ENCODE assay signal across 16 cellular contexts in the genomic region with DNA sequence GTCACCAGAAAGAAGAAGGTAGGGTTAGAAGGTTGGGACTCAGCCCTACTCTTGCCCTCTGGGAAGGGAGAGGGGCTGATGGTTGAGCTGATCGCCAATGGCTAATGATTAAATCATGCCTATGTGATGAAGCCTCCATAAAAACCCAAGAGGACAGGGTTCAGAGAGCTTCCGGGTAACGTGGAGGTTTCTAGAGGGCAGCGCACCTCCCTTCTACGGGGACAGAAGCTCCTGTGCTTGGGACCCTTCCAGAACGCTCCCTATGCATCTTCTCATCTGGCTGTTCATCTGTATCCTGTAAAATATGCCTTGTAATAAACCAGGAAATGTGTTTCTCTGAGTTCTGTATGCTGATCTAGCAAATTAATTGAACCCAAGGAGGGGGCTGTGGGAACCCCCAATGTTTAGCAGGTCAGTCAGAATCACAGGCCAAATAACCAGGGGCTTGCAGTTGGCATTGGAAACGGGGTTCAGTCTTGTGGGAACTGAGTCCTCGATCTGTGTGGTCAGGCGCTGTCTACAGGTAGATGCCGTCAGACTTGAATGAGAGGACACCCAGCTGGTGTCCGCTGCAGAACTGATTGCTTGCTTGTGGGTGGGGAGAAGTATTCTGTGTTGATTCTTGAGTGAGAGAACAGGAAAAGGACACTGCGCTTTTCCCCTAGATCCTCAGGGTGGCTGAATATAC. TPM values are rescaled to one million over a fixed set of nuclear protein-coding genes. Genes with fewer than 3 reads are reported as not detected.
A peak's percentile ranks its signal among the peaks of the same experiment; 100 is the strongest.
DNase-seq lines count a peak whose midpoint lies in the region; ATAC-seq, FAIRE-seq and TF ChIP-seq lines count a peak whose summit lies in the region.
"Had no signal": no experiment of that assay in that cellular context is flagged by ENCODE, and none has a peak within 500 bp of the region (broad histone marks: within the 10 kb centered on the region; RNA-seq: fewer than 3 reads in every experiment).

No MANE protein-coding gene starts in this region.

- peaks cover 2% of the 10 kb centered on the region for H3K27me3 Mint-ChIP-seq in T-helper 2 cell treated with Interferon-gamma antibody and Interleukin-4, amounts not matched to agents 5 μg/mL and 100 μg/mL, for 36 hours (ENCODE audit: low read depth)
- H3K27me3 Mint-ChIP-seq in activated naive CD8-positive, alpha-beta T cell treated with anti-CD3 and anti-CD28 coated beads for 36 hours = no peaks in the 10 kb centered on the region
- H3K27me3 Mint-ChIP-seq in naive thymus-derived CD8-positive, alpha-beta T cell = peaks cover 0 to 3% (median 0%) of the 10 kb centered on the region in 5 donors

- H3K4me1 Mint-ChIP-seq in T-helper 2 cell treated with Interferon-gamma antibody and Interleukin-4, amounts not matched to agents 5 μg/mL and 100 μg/mL, for 36 hours (ENCODE audit: low read depth) = peaks cover 49% of the 10 kb centered on the region
- H3K4me1 Mint-ChIP-seq in activated naive CD8-positive, alpha-beta T cell treated with anti-CD3 and anti-CD28 coated beads for 36 hours = peaks cover 44% of the 10 kb centered on the region
- peaks cover 18 to 67% (median 46%) of the 10 kb centered on the region in 4 donors for H3K4me1 Mint-ChIP-seq in naive thymus-derived CD8-positive, alpha-beta T cell

- no peak for DNase-seq in T-helper 2 cell treated with Interferon-gamma antibody and Interleukin-4, amounts not matched to agents 5 μg/mL and 100 μg/mL, for 36 hours (ENCODE audit: low spot score)
- DNase-seq in T-helper 2 cell = no peak
- DNase-seq in GM12892 (ENCODE audit: insufficient read length) = no peak
- DNase-seq in activated naive CD8-positive, alpha-beta T cell treated with anti-CD3 and anti-CD28 coated beads for 36 hours = no peak
- peak in 1 of 10 donors; percentile 28 for DNase-seq in naive thymus-derived CD8-positive, alpha-beta T cell
- DNase-seq: 8988T, glutamatergic neuron had no signal

- no peak for TF ChIP-seq POLR2A in GM12892 (IDR thresholded peaks at IDR 0.05; ENCODE audit: low read depth, low read length)

- FAIRE-seq in GM12892 (lab: Jason Lieb, UNC) = peak; percentile 60

- ATAC-seq in naive thymus-derived CD8-positive, alpha-beta T cell = no peak
- ATAC-seq in HG03432 (IDR thresholded peaks at IDR 0.05; ENCODE audit: unreplicated experiment) (no peak), HG03521 (IDR thresholded peaks at IDR 0.05; ENCODE audit: unreplicated experiment) (no peak), HG03460 (IDR thresholded peaks at IDR 0.05; ENCODE audit: unreplicated experiment) (no peak)
- ATAC-seq: right cardiac atrium had no signal

- peak overlapping the region; percentile 50 for H3K4me3 Mint-ChIP-seq in T-helper 2 cell treated with Interferon-gamma antibody and Interleukin-4, amounts not matched to agents 5 μg/mL and 100 μg/mL, for 36 hours
- peak overlapping the region; percentile 1 for H3K4me3 Mint-ChIP-seq in activated naive CD8-positive, alpha-beta T cell treated with anti-CD3 and anti-CD28 coated beads for 36 hours
- peak overlapping the region; percentile 46 to 82 (median 60) for H3K4me3 Mint-ChIP-seq in naive thymus-derived CD8-positive, alpha-beta T cell
- H3K4me3 Mint-ChIP-seq: brain, HFFc6 had no signal

- peak overlapping the region; percentile 81 for H3K27ac Mint-ChIP-seq in T-helper 2 cell treated with Interferon-gamma antibody and Interleukin-4, amounts not matched to agents 5 μg/mL and 100 μg/mL, for 36 hours
- H3K27ac Mint-ChIP-seq in activated naive CD8-positive, alpha-beta T cell treated with anti-CD3 and anti-CD28 coated beads for 36 hours = peak overlapping the region; percentile 76
- peak overlapping the region; percentile 26 to 96 (median 84) for H3K27ac Mint-ChIP-seq in naive thymus-derived CD8-positive, alpha-beta T cell

- peaks cover 14% of the 10 kb centered on the region for H3K36me3 Mint-ChIP-seq in T-helper 2 cell treated with Interferon-gamma antibody and Interleukin-4, amounts not matched to agents 5 μg/mL and 100 μg/mL, for 36 hours (ENCODE audit: low read depth)
- H3K36me3 Mint-ChIP-seq in activated naive CD8-positive, alpha-beta T cell treated with anti-CD3 and anti-CD28 coated beads for 36 hours = peaks cover 7% of the 10 kb centered on the region
- H3K36me3 Mint-ChIP-seq in naive thymus-derived CD8-positive, alpha-beta T cell = peaks cover 0 to 4% (median 0%) of the 10 kb centered on the region in 3 donors
- H3K36me3 Mint-ChIP-seq: brain had no signal

- H3K9me3 Mint-ChIP-seq in T-helper 2 cell treated with Interferon-gamma antibody and Interleukin-4, amounts not matched to agents 5 μg/mL and 100 μg/mL, for 36 hours = peaks cover 11% of the 10 kb centered on the region
- peaks cover 7% of the 10 kb centered on the region for H3K9me3 Mint-ChIP-seq in activated naive CD8-positive, alpha-beta T cell treated with anti-CD3 and anti-CD28 coated beads for 36 hours
- peaks cover 0 to 4% (median 4%) of the 10 kb centered on the region in 9 donors for H3K9me3 Mint-ChIP-seq in naive thymus-derived CD8-positive, alpha-beta T cell
- H3K9me3 Mint-ChIP-seq: brain, HFFc6 had no signal

- POLR2A ChIA-PET in naive thymus-derived CD8-positive, alpha-beta T cell (lab: Charles Lee) = interaction anchor here (0.8 to 1.2 kb wide), 2 partner anchors 11 to 259 kb away, joined by 3 to 4 read pairs; no protein-coding TSS in a partner anchor

RNA-seq across cellular contexts. Expression of gene HTT-AS, which starts 29.4 kb away (rescaled TPM):
- polyA plus RNA-seq in GM12892 (2012; ENCODE audit: missing spikeins) = not detected
- not detected for total RNA-seq in activated naive CD8-positive, alpha-beta T cell treated with anti-CD3 and anti-CD28 coated beads for 36 hours
- not detected for total RNA-seq in naive thymus-derived CD8-positive, alpha-beta T cell
- polyA plus RNA-seq in naive thymus-derived CD8-positive, alpha-beta T cell = not detected
- total RNA-seq: esophagus squamous epithelium, HFFc6, mammary epithelial cell, right cardiac atrium had no signal
- polyA plus RNA-seq: mammary epithelial cell, right cardiac atrium, thymus had no signal

RNA-seq across cellular contexts. Expression of gene HTT, which starts 29.5 kb away (rescaled TPM):
- 65.2 TPM for polyA plus RNA-seq in GM12892 (2012; ENCODE audit: missing spikeins)
- total RNA-seq in activated naive CD8-positive, alpha-beta T cell treated with anti-CD3 and anti-CD28 coated beads for 36 hours = 10 to 100 TPM; 42.9 to 49.4 TPM
- total RNA-seq in naive thymus-derived CD8-positive, alpha-beta T cell = 10 to 100 TPM; 56.7 to 64.6 TPM
- polyA plus RNA-seq in naive thymus-derived CD8-positive, alpha-beta T cell = 1 to 10 TPM; 2.2 to 5.0 (median 2.7) TPM

Comparison
In these comparisons a context has a peak if more than half of its experiments do, and no peak if none do; other contexts are left out.
1. H3K4me3 Mint-ChIP-seq: peak in every context shown above with its lines; median percentile 60 in naive thymus-derived CD8-positive, alpha-beta T cell; 50 in T-helper 2 cell treated with Interferon-gamma antibody and Interleukin-4, amounts not matched to agents 5 μg/mL and 100 μg/mL, for 36 hours; 1 in activated naive CD8-positive, alpha-beta T cell treated with anti-CD3 and anti-CD28 coated beads for 36 hours.